8 cellular contexts compared by ENCODE assay signal in genomic region chr1:155206891-155207577, GRCh38. TPM values are rescaled to one million over a fixed set of nuclear protein-coding genes. Genes with fewer than 3 reads are reported as not detected.
DNase-seq lines count a peak whose midpoint lies in the region; ATAC-seq and TF ChIP-seq lines count a peak whose summit lies in the region.

No MANE protein-coding gene starts in this region.

- DNase-seq in AG09309 (ENCODE audit: low read depth) (no peak), HAP-1 (ENCODE audit: low spot score in 2 of 2) (peak; percentile 67 to 92), NCI-H446 (lab: John Stamatoyannopoulos, UW) (peak; percentile 76 to 78), kidney epithelial cell (ENCODE audit: low read depth) (no peak)
- DNase-seq in activated CD4-positive, CD25-positive, alpha-beta regulatory T cell treated with anti-CD3 and anti-CD28 coated beads, Interleukin-2, amount 50 U/mL, for 16 hours (ENCODE audit: low read depth, low spot score), result peak; percentile 81
- peak; percentile 86 to 95 for DNase-seq in central memory CD8-positive, alpha-beta T cell (ENCODE audit: low spot score in 2 of 2)
- peak; percentile 78 to 89 for DNase-seq in stimulated activated CD4-positive, alpha-beta T cell treated with anti-CD3 and anti-CD28 coated beads, Interleukin-15, amount 100 ng/mL, for 48 hours (ENCODE audit: low read depth in 2 of 2)

- TF ChIP-seq CTCF in AG09309 (IDR thresholded peaks at IDR 0.05; ENCODE audit: control insufficient read depth, insufficient read depth, low read depth, low read length, missing control alignments) (peak; percentile 92), kidney epithelial cell (IDR thresholded peaks at IDR 0.05; ENCODE audit: insufficient read depth, low read length, poor library complexity, severe bottlenecking) (peak; percentile 93)

- H3K4me3 Mint-ChIP-seq in central memory CD8-positive, alpha-beta T cell, result peak overlapping the region; percentile 88

- H3K4me1 ChIP-seq in HAP-1, result peaks cover 21% of the 10 kb centered on the region

- H3K4me3 ChIP-seq in AG09309 (ENCODE audit: control insufficient read depth, low read depth, low read length), result peak overlapping the region; percentile 83
- no peak overlapping the region; the same call in 1 of the 2 replicates for H3K4me3 ChIP-seq in HAP-1
- H3K4me3 ChIP-seq in kidney epithelial cell (ENCODE audit: low read depth, low read length), result peak overlapping the region; percentile 75

- peak; percentile 35 for ATAC-seq in central memory CD8-positive, alpha-beta T cell (replicated peaks; ENCODE audit: extremely low read depth, poor library complexity, severe bottlenecking)
- no peak for ATAC-seq in GM21576 (IDR thresholded peaks at IDR 0.05; ENCODE audit: unreplicated experiment)

- in situ Hi-C loops in HAP-1 (cut with MboI; ENCODE audit: low sequenced_read_pairs), result no loop called here

- H3K9me3 ChIP-seq in HAP-1, result no peaks in the 10 kb centered on the region

- no peaks in the 10 kb centered on the region for H3K27me3 ChIP-seq in HAP-1 (ENCODE audit: low read depth)
- H3K27me3 ChIP-seq in kidney epithelial cell (ENCODE audit: control insufficient read depth, insufficient read depth, low read length), result no peaks in the 10 kb centered on the region

- peaks cover 20% of the 10 kb centered on the region for H3K36me3 ChIP-seq in HAP-1 (replicated peaks)
- H3K36me3 ChIP-seq in kidney epithelial cell (ENCODE audit: control insufficient read depth, insufficient read depth, low read length), result no peaks in the 10 kb centered on the region

- peaks cover 21% of the 10 kb centered on the region for H3K36me3 Mint-ChIP-seq in central memory CD8-positive, alpha-beta T cell (ENCODE audit: insufficient read depth)

- peaks cover 20% of the 10 kb centered on the region for H3K4me1 Mint-ChIP-seq in central memory CD8-positive, alpha-beta T cell

- no peaks in the 10 kb centered on the region for H3K9me3 Mint-ChIP-seq in central memory CD8-positive, alpha-beta T cell

- peak overlapping the region; percentile 97 for H3K27ac Mint-ChIP-seq in central memory CD8-positive, alpha-beta T cell (ENCODE audit: low read depth)

- no peaks in the 10 kb centered on the region for H3K27me3 Mint-ChIP-seq in central memory CD8-positive, alpha-beta T cell

RNA-seq across cellular contexts. Expression of gene THBS3, which starts 0.7 kb away (rescaled TPM):
- 51.5 and 58.1 TPM in 2 replicates for total RNA-seq in kidney epithelial cell

RNA-seq across cellular contexts. Expression of gene MTX1, which starts 1.5 kb away (rescaled TPM):
- 79.3 and 84.3 TPM in 2 replicates for total RNA-seq in kidney epithelial cell

RNA-seq across cellular contexts. Expression of gene TRIM46, which starts 33.4 kb away (rescaled TPM):
- total RNA-seq in kidney epithelial cell, result 7.1 and 9.1 TPM in 2 replicates

RNA-seq across cellular contexts. Expression of gene KRTCAP2, which starts 33.9 kb away (rescaled TPM):
- 207 and 241 TPM in 2 replicates for total RNA-seq in kidney epithelial cell

RNA-seq across cellular contexts. Expression of gene ENTREP3, which starts 48.2 kb away (rescaled TPM):
- 13.2 and 24.8 TPM in 2 replicates for total RNA-seq in kidney epithelial cell

Comparison
In these comparisons a context has a peak if more than half of its experiments do, and no peak if none do; other contexts are left out.
1. DNase-seq: peak in HAP-1 (2 of 2), NCI-H446 (2 of 2), activated CD4-positive, CD25-positive, alpha-beta regulatory T cell treated with anti-CD3 and anti-CD28 coated beads, Interleukin-2, amount 50 U/mL, for 16 hours (single experiment), central memory CD8-positive, alpha-beta T cell (2 of 2) and stimulated activated CD4-positive, alpha-beta T cell treated with anti-CD3 and anti-CD28 coated beads, Interleukin-15, amount 100 ng/mL, for 48 hours (2 of 2); none in AG09309 (single experiment) and kidney epithelial cell (single experiment).